Comparison of ENCODE assay signal across 12 cellular contexts in the genomic region with DNA sequence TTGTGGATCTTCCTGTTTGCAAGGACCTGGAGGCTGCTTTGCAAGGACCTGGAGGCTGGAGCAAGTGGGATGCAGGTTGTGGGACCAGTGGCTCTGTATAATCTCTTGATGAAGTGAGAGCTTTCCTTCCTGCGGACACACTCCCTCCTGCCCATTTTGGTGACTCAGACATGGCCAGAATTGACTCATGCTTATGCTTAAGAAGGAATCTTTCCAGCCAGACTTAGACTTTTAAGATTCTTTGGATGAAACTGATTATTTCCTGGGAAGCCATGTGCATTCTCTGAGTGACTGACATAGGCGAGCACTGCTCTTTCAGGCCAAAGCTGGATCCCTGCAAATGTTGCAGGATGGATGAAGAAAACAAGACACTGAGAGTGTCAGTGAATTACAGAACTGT.
DNase-seq lines count a peak whose midpoint lies in the region; ATAC-seq, FAIRE-seq and TF ChIP-seq lines count a peak whose summit lies in the region.
"Had no signal": no experiment of that assay in that cellular context is flagged by ENCODE, and none has a peak within 500 bp of the region (broad histone marks: within the 10 kb centered on the region; RNA-seq: fewer than 3 reads in every experiment).

No MANE protein-coding gene starts in this region.

- peaks cover 44% of the 10 kb centered on the region for H3K4me1 ChIP-seq in A549
- H3K4me1 ChIP-seq in aorta (ENCODE audit: control insufficient read depth in 1 of 2, insufficient read depth in 2 of 2, low read length in 2 of 2) = no peaks in the 10 kb centered on the region
- H3K4me1 ChIP-seq in tibial nerve = no peaks in the 10 kb centered on the region

- TF ChIP-seq RAD21 in A549 (conservative IDR thresholded peaks at IDR 0.05 in 1 of 2, IDR thresholded peaks at IDR 0.05 in 1 of 2) = no peak

- CTCF ChIA-PET in A549 (lab: Yijun Ruan, JAX) = no interaction called here

- DNase-seq in A549 (ENCODE audit: low read depth in 1 of 2, low spot score in 1 of 2) (peak; percentile 22 to 50), HS-27A (ENCODE audit: low read depth) (peak; percentile 82), astrocyte of the hippocampus (ENCODE audit: low read depth, low spot score) (peak; percentile 89), iris pigment epithelial cell (ENCODE audit: low read depth) (peak; percentile 93), aorta (no peak), retina (no peak), tibial nerve (ENCODE audit: low spot score in 2 of 2) (no peak)
- DNase-seq: nephron progenitor cell had no signal

- TF ChIP-seq EP300 in A549 (IDR thresholded peaks at IDR 0.05) (no peak), tibial nerve (IDR thresholded peaks at IDR 0.05) (no peak)

- no peak for TF ChIP-seq POLR2A in A549 (IDR thresholded peaks at IDR 0.05; ENCODE audit: low read length)
- TF ChIP-seq POLR2A in tibial nerve (IDR thresholded peaks at IDR 0.05) = no peak

- H3K9me3 ChIP-seq in A549 (no peaks in the 10 kb centered on the region), aorta (ENCODE audit: control insufficient read depth, low read length) (no peaks in the 10 kb centered on the region), tibial nerve (no peaks in the 10 kb centered on the region)

- no peak for FAIRE-seq in A549 (lab: Jason Lieb, UNC)
- FAIRE-seq: G401.6, keratinocyte had no signal

- POLR2A ChIA-PET in A549 (lab: Yijun Ruan, JAX) = no interaction called here

- no peaks in the 10 kb centered on the region for H3K36me3 ChIP-seq in aorta (ENCODE audit: control insufficient read depth in 1 of 2, insufficient read depth in 2 of 2, low read length in 1 of 2)
- H3K36me3 ChIP-seq in tibial nerve = no peaks in the 10 kb centered on the region

- intact Hi-C loops in aorta (cut with DNase I) = no loop called here

- H3K27me3 ChIP-seq in aorta (ENCODE audit: control insufficient read depth in 1 of 2, insufficient read depth in 2 of 2, low read length in 1 of 2) (peaks cover 0 to 2% of the 10 kb centered on the region in 2 donors), tibial nerve (no peaks in the 10 kb centered on the region)

- peak overlapping the region; percentile 61 for H3K4me2 ChIP-seq in A549

- TF ChIP-seq CTCF in A549 (IDR thresholded peaks at IDR 0.05) = no peak
- TF ChIP-seq CTCF in tibial nerve (IDR thresholded peaks at IDR 0.05) = no peak

- ATAC-seq in A549 (peak; percentile 84 to 87), aorta (ENCODE audit: low FRiP score) (no peak), HG03571 (IDR thresholded peaks at IDR 0.05; ENCODE audit: unreplicated experiment) (no peak)
- ATAC-seq: stimulated activated memory B cell treated with anti-CD40 and anti-IgM and Interleukin-4, amounts not matched to agents 10 μg/mL and 1 μg/mL and 100 μg/mL, for 72 hours had no signal

- WGBS in A549 (ENCODE audit: missing lambda C conversion rate) = 14% methylated on average over 2 of the region's 2 CpGs
- 26 to 35% methylated on average over 2 of the region's 2 CpGs for WGBS in aorta, 2 donors
- 72% methylated on average over 2 of the region's 2 CpGs for WGBS in tibial nerve, 2 donors

- H3K27ac ChIP-seq in A549 (peak overlapping the region; percentile 37 to 66; a peak in 5 of 6 replicates), aorta (ENCODE audit: low read depth in 1 of 2, low read length in 2 of 2) (no peak overlapping the region), tibial nerve (no peak overlapping the region)

- H3K4me3 ChIP-seq in A549 = no peak overlapping the region
- no peak overlapping the region for H3K4me3 ChIP-seq in aorta (ENCODE audit: low read length in 2 of 2)
- no peak overlapping the region for H3K4me3 ChIP-seq in tibial nerve

TF ChIP-seq in A549, 52 proteins besides CTCF, POLR2A, EP300 and RAD21:
- TF ChIP-seq FOSL2 (IDR thresholded peaks at IDR 0.05) (peak; percentile 75), FOSL2 (CRISPR knock-in tag; IDR thresholded peaks at IDR 0.05) (peak; percentile 75), SMC3 (IDR thresholded peaks at IDR 0.05) (no peak), EHMT2 (IDR thresholded peaks at IDR 0.05; ENCODE audit: low read depth) (no peak), ESRRA (IDR thresholded peaks at IDR 0.05; ENCODE audit: borderline replicate concordance, low read length) (no peak), JUNB (IDR thresholded peaks at IDR 0.05) (0 out of 2 replicates have a peak, but pooled peaks have one; percentile 49), CHD4 (IDR thresholded peaks at IDR 0.05; ENCODE audit: borderline replicate concordance) (no peak)

Comparison
In these comparisons a context has a peak if more than half of its experiments do, and no peak if none do; other contexts are left out.
1. ATAC-seq: peak in A549 (2 of 2); none in aorta (single experiment) and HG03571 (single experiment).
2. DNase-seq: peak in A549 (2 of 2), HS-27A (single experiment), astrocyte of the hippocampus (single experiment) and iris pigment epithelial cell (single experiment); none in aorta (0 of 2), retina (single experiment) and tibial nerve (0 of 2).
3. H3K27ac ChIP-seq: peak in A549 (2 of 2); none in aorta (0 of 2) and tibial nerve (0 of 4).